1 cellular context compared by ENCODE assay signal in the genomic region with DNA sequence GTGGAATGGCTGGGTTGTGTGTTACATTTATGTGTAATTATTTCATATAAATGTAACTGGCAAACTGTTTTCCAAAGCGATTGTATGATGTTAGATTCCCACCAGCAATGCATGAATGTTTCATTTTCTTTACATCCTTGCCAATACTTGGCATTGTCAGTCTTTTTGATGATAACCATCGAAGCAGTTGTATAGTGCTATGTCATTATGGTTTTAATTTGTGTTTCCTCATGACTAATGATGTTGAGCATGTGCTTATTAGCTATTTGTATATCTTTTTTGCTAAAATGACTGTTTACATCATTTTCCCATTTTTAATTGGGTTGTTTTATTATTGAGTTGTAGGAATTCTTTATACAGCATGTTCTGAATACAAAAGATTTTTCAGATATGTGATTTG.
A peak's percentile ranks its signal among the peaks of the same experiment; 100 is the strongest.
TF ChIP-seq lines count a peak whose summit lies in the region.

No MANE protein-coding gene starts in this region.

TF ChIP-seq in HepG2, 621 proteins besides CTCF, POLR2A, EP300 and RAD21:
- TF ChIP-seq ZNF672 (CRISPR knock-in tag; IDR thresholded peaks at IDR 0.05) (no peak), ZNF768 (CRISPR knock-in tag; IDR thresholded peaks at IDR 0.05) (no peak), SALL1 (CRISPR knock-in tag; IDR thresholded peaks at IDR 0.05) (no peak), ZNF816 (CRISPR knock-in tag; IDR thresholded peaks at IDR 0.05; ENCODE audit: borderline replicate concordance) (no peak), SNRNP70 (IDR thresholded peaks at IDR 0.05; ENCODE audit: low read depth, low read length) (no peak)
- TF ChIP-seq, protein P1, sequence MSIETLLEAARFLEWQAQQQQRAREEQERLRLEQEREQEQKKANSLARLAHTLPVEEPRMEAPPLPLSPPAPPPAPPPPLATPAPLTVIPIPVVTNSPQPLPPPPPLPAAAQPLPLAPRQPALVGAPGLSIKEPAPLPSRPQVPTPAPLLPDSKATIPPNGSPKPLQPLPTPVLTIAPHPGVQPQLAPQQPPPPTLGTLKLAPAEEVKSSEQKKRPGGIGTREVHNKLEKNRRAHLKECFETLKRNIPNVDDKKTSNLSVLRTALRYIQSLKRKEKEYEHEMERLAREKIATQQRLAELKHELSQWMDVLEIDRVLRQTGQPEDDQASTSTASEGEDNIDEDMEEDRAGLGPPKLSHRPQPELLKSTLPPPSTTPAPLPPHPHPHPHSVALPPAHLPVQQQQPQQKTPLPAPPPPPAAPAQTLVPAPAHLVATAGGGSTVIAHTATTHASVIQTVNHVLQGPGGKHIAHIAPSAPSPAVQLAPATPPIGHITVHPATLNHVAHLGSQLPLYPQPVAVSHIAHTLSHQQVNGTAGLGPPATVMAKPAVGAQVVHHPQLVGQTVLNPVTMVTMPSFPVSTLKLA (IDR thresholded peaks at IDR 0.05), result 0 out of 2 replicates have a peak, but pooled peaks have one; percentile 3
TF ChIP-seq in HepG2: peak in this region for 1.
